8 cellular contexts compared by ENCODE assay signal in the genomic region with DNA sequence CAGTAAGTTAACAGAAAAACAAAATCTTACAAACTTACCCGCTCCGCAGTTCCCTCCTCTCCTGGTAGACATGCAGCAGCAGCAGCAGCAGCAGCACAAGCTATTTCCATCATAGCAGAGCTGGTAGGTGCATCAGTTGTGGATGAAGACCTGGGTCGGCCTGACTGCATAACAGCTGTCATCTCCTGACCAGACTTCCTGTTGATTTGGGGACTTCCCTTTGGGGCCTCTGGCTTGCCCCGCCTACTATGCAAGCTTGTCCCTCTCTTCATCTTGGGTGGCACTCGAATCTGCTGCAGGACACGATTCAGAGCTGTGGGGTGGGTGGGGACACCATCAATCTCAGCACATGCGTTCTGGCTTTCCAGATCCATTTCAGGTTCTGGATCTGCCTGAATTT.
DNase-seq lines count a peak whose midpoint lies in the region; ATAC-seq and TF ChIP-seq lines count a peak whose summit lies in the region.

No MANE protein-coding gene starts in this region.

- H3K9me2 ChIP-seq in GM23338 (ENCODE audit: insufficient read depth): no peaks in the 10 kb centered on the region

- H4K20me1 ChIP-seq in GM23338 (replicated peaks; ENCODE audit: insufficient read depth): 0 out of 2 replicates have a peak, but pooled peaks cover 2% of the 10 kb centered on the region

- H3K27ac Mint-ChIP-seq in GM23338: no peak overlapping the region

- H3K36me3 Mint-ChIP-seq in GM23338 (ENCODE audit: low read depth): no peaks in the 10 kb centered on the region

- TF ChIP-seq CTCF in GM23338 (conservative IDR thresholded peaks at IDR 0.05; ENCODE audit: low read depth in 2 of 2) (no peak), lower lobe of right lung (IDR thresholded peaks at IDR 0.05) (no peak)

- no peaks in the 10 kb centered on the region for H3K36me3 ChIP-seq in GM23338 (ENCODE audit: insufficient read depth)
- H3K36me3 ChIP-seq in SJCRH30: no peaks in the 10 kb centered on the region
- no peaks in the 10 kb centered on the region for H3K36me3 ChIP-seq in lower lobe of right lung

- H3K79me2 ChIP-seq in GM23338 (replicated peaks; ENCODE audit: insufficient read depth): no peaks in the 10 kb centered on the region

- H3K4me3 ChIP-seq in GM23338 (no peak overlapping the region), SJCRH30 (no peak overlapping the region), lower lobe of right lung (no peak overlapping the region)

- H2AFZ ChIP-seq in GM23338: no peak overlapping the region

- no peaks in the 10 kb centered on the region for H3K27me3 ChIP-seq in GM23338 (ENCODE audit: insufficient read depth)
- no peaks in the 10 kb centered on the region for H3K27me3 ChIP-seq in SJCRH30
- H3K27me3 ChIP-seq in lower lobe of right lung (ENCODE audit: low read depth): no peaks in the 10 kb centered on the region

- H3K4me1 ChIP-seq in GM23338 (ENCODE audit: insufficient read depth): no peaks in the 10 kb centered on the region
- peaks cover 24% of the 10 kb centered on the region for H3K4me1 ChIP-seq in SJCRH30
- peaks cover 15% of the 10 kb centered on the region for H3K4me1 ChIP-seq in lower lobe of right lung

- no peaks in the 10 kb centered on the region for H3K9me3 Mint-ChIP-seq in GM23338

- no peaks in the 10 kb centered on the region for H3F3A ChIP-seq in GM23338 (replicated peaks; ENCODE audit: low read depth)

- H3K4me1 Mint-ChIP-seq in GM23338: peaks cover 12% of the 10 kb centered on the region

- DNase-seq in GM23338 (ENCODE audit: low spot score) (peak; percentile 11), SJCRH30 (peak; percentile 11 to 40), lower lobe of right lung (peak; percentile 50), cerebellar cortex (ENCODE audit: low spot score) (no peak), NCI-H510A (lab: John Stamatoyannopoulos, UW) (no peak), cerebellar nuclear complex (lab: John Stamatoyannopoulos, UW) (no peak), NCI-H446 treated with DMSO at 0.1 percent for 48 hours (lab: John Stamatoyannopoulos, UW) (no peak)

- no peaks in the 10 kb centered on the region for H3K27me3 Mint-ChIP-seq in GM23338 (ENCODE audit: insufficient read depth, low read depth, poor library complexity)

- no peak overlapping the region for H3K27ac ChIP-seq in GM23338 (ENCODE audit: low read depth)
- H3K27ac ChIP-seq in SJCRH30: no peak overlapping the region
- no peak overlapping the region for H3K27ac ChIP-seq in lower lobe of right lung

- no peaks in the 10 kb centered on the region for H3K9me3 ChIP-seq in SJCRH30 (replicated peaks)
- no peaks in the 10 kb centered on the region for H3K9me3 ChIP-seq in lower lobe of right lung

- intact Hi-C loops in lower lobe of right lung (cut with DNase I): loop anchor here (10.0 kb wide), 1 partner anchor 173 kb away; no protein-coding TSS in a partner anchor

- no peak overlapping the region for H3K4me2 ChIP-seq in GM23338

- peak; percentile 78 for ATAC-seq in GM18508 (IDR thresholded peaks at IDR 0.05; ENCODE audit: insufficient read depth, unreplicated experiment)
- ATAC-seq in GM23338: no peak
- ATAC-seq in lower lobe of right lung: peak in 1 of 2 donors; percentile 50

- H3K4me3 Mint-ChIP-seq in GM23338: no peak overlapping the region

TF ChIP-seq in GM23338, 12 proteins besides CTCF, POLR2A, EP300 and RAD21 (continues in another document):
- TF ChIP-seq EZH2 (IDR thresholded peaks at IDR 0.05; ENCODE audit: low read depth, unreplicated experiment): no peak
- no peak for TF ChIP-seq ZNF331 (CRISPR knock-in tag; IDR thresholded peaks at IDR 0.05; ENCODE audit: low read depth)
- no peak for TF ChIP-seq NANOG (IDR thresholded peaks at IDR 0.05; ENCODE audit: borderline replicate concordance)
- TF ChIP-seq STAT1 (IDR thresholded peaks at IDR 0.05; ENCODE audit: unreplicated experiment): no peak
- TF ChIP-seq ZNF114 (CRISPR knock-in tag; IDR thresholded peaks at IDR 0.05): no peak
- TF ChIP-seq EZH2phosphoT487 (IDR thresholded peaks at IDR 0.05; ENCODE audit: unreplicated experiment): no peak
- no peak for TF ChIP-seq POLR2AphosphoS5 (IDR thresholded peaks at IDR 0.05; ENCODE audit: low read depth)
- TF ChIP-seq, protein P1, sequence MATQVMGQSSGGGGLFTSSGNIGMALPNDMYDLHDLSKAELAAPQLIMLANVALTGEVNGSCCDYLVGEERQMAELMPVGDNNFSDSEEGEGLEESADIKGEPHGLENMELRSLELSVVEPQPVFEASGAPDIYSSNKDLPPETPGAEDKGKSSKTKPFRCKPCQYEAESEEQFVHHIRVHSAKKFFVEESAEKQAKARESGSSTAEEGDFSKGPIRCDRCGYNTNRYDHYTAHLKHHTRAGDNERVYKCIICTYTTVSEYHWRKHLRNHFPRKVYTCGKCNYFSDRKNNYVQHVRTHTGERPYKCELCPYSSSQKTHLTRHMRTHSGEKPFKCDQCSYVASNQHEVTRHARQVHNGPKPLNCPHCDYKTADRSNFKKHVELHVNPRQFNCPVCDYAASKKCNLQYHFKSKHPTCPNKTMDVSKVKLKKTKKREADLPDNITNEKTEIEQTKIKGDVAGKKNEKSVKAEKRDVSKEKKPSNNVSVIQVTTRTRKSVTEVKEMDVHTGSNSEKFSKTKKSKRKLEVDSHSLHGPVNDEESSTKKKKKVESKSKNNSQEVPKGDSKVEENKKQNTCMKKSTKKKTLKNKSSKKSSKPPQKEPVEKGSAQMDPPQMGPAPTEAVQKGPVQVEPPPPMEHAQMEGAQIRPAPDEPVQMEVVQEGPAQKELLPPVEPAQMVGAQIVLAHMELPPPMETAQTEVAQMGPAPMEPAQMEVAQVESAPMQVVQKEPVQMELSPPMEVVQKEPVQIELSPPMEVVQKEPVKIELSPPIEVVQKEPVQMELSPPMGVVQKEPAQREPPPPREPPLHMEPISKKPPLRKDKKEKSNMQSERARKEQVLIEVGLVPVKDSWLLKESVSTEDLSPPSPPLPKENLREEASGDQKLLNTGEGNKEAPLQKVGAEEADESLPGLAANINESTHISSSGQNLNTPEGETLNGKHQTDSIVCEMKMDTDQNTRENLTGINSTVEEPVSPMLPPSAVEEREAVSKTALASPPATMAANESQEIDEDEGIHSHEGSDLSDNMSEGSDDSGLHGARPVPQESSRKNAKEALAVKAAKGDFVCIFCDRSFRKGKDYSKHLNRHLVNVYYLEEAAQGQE (IDR thresholded peaks at IDR 0.05; ENCODE audit: unreplicated experiment): no peak
- TF ChIP-seq, protein P2, sequence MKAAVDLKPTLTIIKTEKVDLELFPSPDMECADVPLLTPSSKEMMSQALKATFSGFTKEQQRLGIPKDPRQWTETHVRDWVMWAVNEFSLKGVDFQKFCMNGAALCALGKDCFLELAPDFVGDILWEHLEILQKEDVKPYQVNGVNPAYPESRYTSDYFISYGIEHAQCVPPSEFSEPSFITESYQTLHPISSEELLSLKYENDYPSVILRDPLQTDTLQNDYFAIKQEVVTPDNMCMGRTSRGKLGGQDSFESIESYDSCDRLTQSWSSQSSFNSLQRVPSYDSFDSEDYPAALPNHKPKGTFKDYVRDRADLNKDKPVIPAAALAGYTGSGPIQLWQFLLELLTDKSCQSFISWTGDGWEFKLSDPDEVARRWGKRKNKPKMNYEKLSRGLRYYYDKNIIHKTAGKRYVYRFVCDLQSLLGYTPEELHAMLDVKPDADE (IDR thresholded peaks at IDR 0.05): no peak
- TF ChIP-seq JUNB (IDR thresholded peaks at IDR 0.05; ENCODE audit: unreplicated experiment): no peak

Comparison
In these comparisons a context has a peak if more than half of its experiments do, and no peak if none do; other contexts are left out.
1. DNase-seq: peak in GM23338 (single experiment), SJCRH30 (2 of 2) and lower lobe of right lung (single experiment); none in cerebellar cortex (single experiment), NCI-H510A (single experiment), cerebellar nuclear complex (0 of 2) and NCI-H446 treated with DMSO at 0.1 percent for 48 hours (single experiment).